In the genomic region with DNA sequence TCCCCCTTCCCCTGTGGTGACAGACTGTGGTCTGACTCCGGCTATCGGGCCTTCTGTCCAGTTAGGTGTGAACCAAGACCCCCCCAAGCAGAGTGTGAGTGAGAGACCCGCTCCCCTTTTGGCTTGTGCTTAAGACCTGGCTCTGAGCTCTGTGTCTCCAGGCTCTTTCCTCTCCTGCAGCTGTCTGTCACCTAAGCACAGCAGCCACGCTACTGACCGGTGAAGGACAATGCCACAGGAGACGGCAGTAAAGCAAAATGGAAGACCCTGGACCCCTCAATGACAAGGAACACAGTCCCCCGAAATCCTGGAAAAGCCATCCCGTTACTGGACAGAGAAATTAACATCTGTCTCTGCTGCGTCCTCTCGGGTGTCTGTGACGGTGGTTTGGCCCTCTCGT, we compare ENCODE assay signal across 10 cellular contexts. TPM values are rescaled to one million over a fixed set of nuclear protein-coding genes. Genes with fewer than 3 reads are reported as not detected.
DNase-seq lines count a peak whose midpoint lies in the region; ATAC-seq and TF ChIP-seq lines count a peak whose summit lies in the region.
"Had no signal": no experiment of that assay in that cellular context is flagged by ENCODE, and none has a peak within 500 bp of the region (broad histone marks: within the 10 kb centered on the region; RNA-seq: fewer than 3 reads in every experiment).

No MANE protein-coding gene starts in this region.

- no peak for DNase-seq in activated CD4-positive, alpha-beta T cell treated with anti-CD3 and anti-CD28 coated beads, Interleukin-2, amount 10 ng/mL, durations not matched to agents 24 days and 14 days
- DNase-seq in activated CD4-positive, alpha-beta T cell treated with anti-CD3 and anti-CD28 coated beads, Interleukin-2, amount 50 U/mL, for 48 hours, result no peak
- DNase-seq in MM.1S, result no peak
- DNase-seq in trophoblast cell, result no peak
- no peak for DNase-seq in cerebellum (ENCODE audit: low spot score)
- DNase-seq: GF-D8, SHP77 treated with DMSO at 0.1 percent for 48 hours had no signal

- H3K9ac ChIP-seq in MM.1S (ENCODE audit: low read length) (peak overlapping the region; percentile 95; the same call in 1 of the 2 replicates), trophoblast cell (ENCODE audit: low read length) (no peak overlapping the region)

- intact Hi-C loops in activated CD4-positive, alpha-beta T cell treated with anti-CD3 and anti-CD28 coated beads, Interleukin-2, amount 10 ng/mL, durations not matched to agents 24 days and 14 days (cut with micrococcal nuclease), result no loop called here

- H3K79me2 ChIP-seq in MM.1S (ENCODE audit: low read length), result peaks cover 83% of the 10 kb centered on the region
- H3K79me2 ChIP-seq in trophoblast cell (ENCODE audit: control insufficient read depth, insufficient read depth, low read length, poor library complexity), result no peaks in the 10 kb centered on the region

- H3K9me3 ChIP-seq in MM.1S (replicated peaks; ENCODE audit: insufficient read depth, low read length), result no peaks in the 10 kb centered on the region
- no peaks in the 10 kb centered on the region for H3K9me3 ChIP-seq in trophoblast cell (ENCODE audit: insufficient read depth, low read depth, low read length)

- H4K20me1 ChIP-seq in MM.1S (ENCODE audit: insufficient read depth, low read length), result no peaks in the 10 kb centered on the region

- H2AK5ac ChIP-seq in trophoblast cell (ENCODE audit: low read length), result no peak overlapping the region

- no peak overlapping the region for H3K14ac ChIP-seq in trophoblast cell (ENCODE audit: low read length)

- no peak overlapping the region for H2BK12ac ChIP-seq in trophoblast cell (ENCODE audit: low read length)

- H4K91ac ChIP-seq in trophoblast cell (ENCODE audit: low read depth, low read length), result no peak overlapping the region

- no peak overlapping the region for H4K12ac ChIP-seq in trophoblast cell (ENCODE audit: low read depth, low read length)

- peak overlapping the region; percentile 30 for H3K4ac ChIP-seq in trophoblast cell (ENCODE audit: low read depth, low read length)

- H4K8ac ChIP-seq in trophoblast cell (ENCODE audit: low read depth, low read length), result no peak overlapping the region

- peaks cover 34% of the 10 kb centered on the region for H3K36me3 Mint-ChIP-seq in activated CD4-positive, alpha-beta T cell treated with anti-CD3 and anti-CD28 coated beads, Interleukin-2, amount 10 ng/mL, durations not matched to agents 24 days and 14 days (ENCODE audit: low read depth)

- no peak overlapping the region for H2AFZ ChIP-seq in MM.1S (ENCODE audit: low read length)
- H2AFZ ChIP-seq in trophoblast cell (ENCODE audit: insufficient read depth, low read length, poor library complexity), result no peak overlapping the region

- no peak for TF ChIP-seq CTCF in MM.1S (IDR thresholded peaks at IDR 0.05; ENCODE audit: low read length)

- no peak overlapping the region for H2BK120ac ChIP-seq in trophoblast cell (ENCODE audit: insufficient read depth, low read length, poor library complexity)

- peak overlapping the region; percentile 96 for H3K27ac Mint-ChIP-seq in activated CD4-positive, alpha-beta T cell treated with anti-CD3 and anti-CD28 coated beads, Interleukin-2, amount 10 ng/mL, durations not matched to agents 24 days and 14 days

- no peaks in the 10 kb centered on the region for H3K79me1 ChIP-seq in trophoblast cell (ENCODE audit: low read length)

- H3K27me3 Mint-ChIP-seq in activated CD4-positive, alpha-beta T cell treated with anti-CD3 and anti-CD28 coated beads, Interleukin-2, amount 10 ng/mL, durations not matched to agents 24 days and 14 days, result no peaks in the 10 kb centered on the region

- no peak overlapping the region for H3K23ac ChIP-seq in trophoblast cell (ENCODE audit: low read length)

- no peaks in the 10 kb centered on the region for H3K36me3 ChIP-seq in MM.1S (replicated peaks; ENCODE audit: insufficient read depth, low read length)
- H3K36me3 ChIP-seq in trophoblast cell (ENCODE audit: control insufficient read depth in 1 of 2, insufficient read depth in 2 of 2, low read length in 2 of 2), result no peaks in the 10 kb centered on the region

- H3F3A ChIP-seq in MM.1S (ENCODE audit: insufficient read depth, low read length), result peaks cover 47% of the 10 kb centered on the region

- H3K27ac ChIP-seq in MM.1S (ENCODE audit: low read length) (peak overlapping the region; percentile 98), cingulate gyrus (ENCODE audit: low read depth, low read length) (peak overlapping the region; percentile 54), trophoblast cell (ENCODE audit: low read depth, low read length) (no peak overlapping the region)

- no CpG with 5 or more reads among the region's 12 CpGs for WGBS in trophoblast cell (ENCODE audit: extremely low coverage, insufficient coverage, insufficient read length)

- peak overlapping the region; percentile 11 for H3K18ac ChIP-seq in trophoblast cell (ENCODE audit: low read length)

- H3K4me2 ChIP-seq in MM.1S (ENCODE audit: low read depth, low read length) (peak overlapping the region; percentile 81), trophoblast cell (ENCODE audit: low read length) (no peak overlapping the region)

- H3K4me3 ChIP-seq in MM.1S (ENCODE audit: low read length) (peak overlapping the region; percentile 42; the same call in 1 of the 2 replicates), trophoblast cell (ENCODE audit: low read depth, low read length) (no peak overlapping the region)

- H2BK5ac ChIP-seq in trophoblast cell (ENCODE audit: low read depth, low read length, poor library complexity), result no peak overlapping the region

- no peaks in the 10 kb centered on the region for H3K9me3 Mint-ChIP-seq in activated CD4-positive, alpha-beta T cell treated with anti-CD3 and anti-CD28 coated beads, Interleukin-2, amount 10 ng/mL, durations not matched to agents 24 days and 14 days

- no peaks in the 10 kb centered on the region for H3K9me2 ChIP-seq in MM.1S (replicated peaks; ENCODE audit: insufficient read depth, low read length)

- no peaks in the 10 kb centered on the region for H3K27me3 ChIP-seq in MM.1S (replicated peaks; ENCODE audit: insufficient read depth, low read length)
- no peaks in the 10 kb centered on the region for H3K27me3 ChIP-seq in trophoblast cell (ENCODE audit: insufficient read depth, low read length)

- H3K4me3 Mint-ChIP-seq in activated CD4-positive, alpha-beta T cell treated with anti-CD3 and anti-CD28 coated beads, Interleukin-2, amount 10 ng/mL, durations not matched to agents 24 days and 14 days, result peak overlapping the region; percentile 58

- ATAC-seq in GM19035 (IDR thresholded peaks at IDR 0.05; ENCODE audit: unreplicated experiment), result no peak
- no peak for ATAC-seq in GM21526 (IDR thresholded peaks at IDR 0.05; ENCODE audit: low FRiP score, unreplicated experiment)

- peaks cover 82% of the 10 kb centered on the region for H3K4me1 Mint-ChIP-seq in activated CD4-positive, alpha-beta T cell treated with anti-CD3 and anti-CD28 coated beads, Interleukin-2, amount 10 ng/mL, durations not matched to agents 24 days and 14 days

- H3K4me1 ChIP-seq in MM.1S (ENCODE audit: low read length) (peaks cover 51% of the 10 kb centered on the region), trophoblast cell (ENCODE audit: control insufficient read depth in 1 of 2, insufficient read depth in 2 of 2, low read length in 2 of 2) (peaks cover 5 to 7% of the 10 kb centered on the region in 2 experiments)

RNA-seq across cellular contexts. Expression of a gene that starts 53.8 kb away (rescaled TPM):
- total RNA-seq in activated CD4-positive, alpha-beta T cell treated with anti-CD3 and anti-CD28 coated beads, Interleukin-2, amount 10 ng/mL, durations not matched to agents 24 days and 14 days, result 61.7 and 62.6 TPM in 2 replicates
- polyA plus RNA-seq in trophoblast cell (2013), result 25.5 and 25.8 TPM in 2 replicates
- 40.9 TPM for total RNA-seq in cerebellum
